In the genomic region with DNA sequence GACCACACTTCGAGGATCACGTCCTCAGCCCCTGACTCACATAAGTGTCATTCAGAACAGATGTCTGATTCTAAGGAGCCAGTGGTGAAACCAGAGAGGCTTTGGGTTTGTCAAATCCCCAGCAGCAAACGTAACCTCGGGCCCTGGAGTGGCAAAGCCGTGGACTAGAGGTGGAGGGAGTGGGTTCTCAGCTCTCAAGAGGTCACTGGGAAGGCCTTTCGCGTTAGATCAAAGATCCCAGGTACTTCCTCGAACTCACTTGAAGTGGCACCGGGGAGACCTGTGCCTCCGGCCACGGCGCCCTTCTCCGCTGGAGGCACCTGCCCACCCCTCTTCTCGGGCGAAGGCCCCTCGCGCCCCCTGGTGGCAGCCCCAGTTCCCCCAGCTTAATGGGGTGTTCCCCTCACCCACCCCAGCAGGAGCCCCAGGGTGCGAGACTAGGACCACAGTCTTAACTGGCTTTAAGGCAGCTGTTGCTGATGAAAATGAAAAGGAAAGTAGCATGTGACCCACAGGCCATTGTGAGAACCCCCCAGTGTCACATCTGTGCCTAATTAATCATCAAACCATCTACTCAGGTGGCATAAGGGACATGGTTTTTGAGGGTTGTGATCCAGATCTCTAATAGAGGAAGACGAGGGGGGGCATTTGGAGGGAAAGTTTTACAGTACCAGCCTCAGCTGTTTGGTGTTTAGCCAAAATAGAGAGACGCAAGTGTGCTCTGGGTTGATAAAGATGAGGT, we compare ENCODE assay signal across 8 cellular contexts. TPM values are rescaled to one million over a fixed set of nuclear protein-coding genes. Genes with fewer than 3 reads are reported as not detected.
A peak's percentile ranks its signal among the peaks of the same experiment; 100 is the strongest.
DNase-seq lines count a peak whose midpoint lies in the region; ATAC-seq and TF ChIP-seq lines count a peak whose summit lies in the region.

No MANE protein-coding gene starts in this region.

- peak; percentile 52 for ATAC-seq in GM18520 (IDR thresholded peaks at IDR 0.05; ENCODE audit: unreplicated experiment)
- ATAC-seq in HG03095 (IDR thresholded peaks at IDR 0.05; ENCODE audit: unreplicated experiment) = peak; percentile 61
- ATAC-seq in mucosa of descending colon = peak; percentile 91

- H3K27me3 Mint-ChIP-seq in endothelial cell (ENCODE audit: unreplicated experiment) = peaks cover 5% of the 10 kb centered on the region

- peaks cover 18% of the 10 kb centered on the region for H3K4me1 ChIP-seq in mucosa of descending colon (ENCODE audit: low read depth)

- TF ChIP-seq CTCF in endothelial cell (IDR thresholded peaks at IDR 0.05; ENCODE audit: unreplicated experiment) = peak; percentile 89
- peak; percentile 77 for TF ChIP-seq CTCF in mucosa of descending colon (IDR thresholded peaks at IDR 0.05)

- no peak overlapping the region for H3K4me3 ChIP-seq in mucosa of descending colon

- intact Hi-C loops in mucosa of descending colon (cut with DNase I, micrococcal nuclease) = no loop called here

- H3K36me3 Mint-ChIP-seq in endothelial cell (ENCODE audit: low read depth, unreplicated experiment) = no peaks in the 10 kb centered on the region

- H3K27ac Mint-ChIP-seq in endothelial cell (ENCODE audit: unreplicated experiment) = no peak overlapping the region

- no peaks in the 10 kb centered on the region for H3K9me3 ChIP-seq in mucosa of descending colon

- H3K36me3 ChIP-seq in mucosa of descending colon (ENCODE audit: low read depth) = no peaks in the 10 kb centered on the region

- H3K4me1 Mint-ChIP-seq in endothelial cell (ENCODE audit: unreplicated experiment) = peaks cover 5% of the 10 kb centered on the region

- no peaks in the 10 kb centered on the region for H3K9me3 Mint-ChIP-seq in endothelial cell (ENCODE audit: unreplicated experiment)

- no peak overlapping the region for H3K4me3 Mint-ChIP-seq in endothelial cell (ENCODE audit: unreplicated experiment)

- DNase-seq in ACHN (peak; percentile 67), NCI-H526 treated with DMSO at 0.1 percent for 48 hours (lab: John Stamatoyannopoulos, UW) (peak; percentile 68), endothelial cell (ENCODE audit: low spot score) (peak; percentile 85), mucosa of descending colon (peak; percentile 83 to 87 (median 86))
- DNase-seq in activated CD8-positive, alpha-beta memory T cell treated with anti-CD3 and anti-CD28 coated beads for 24 hours = peak; percentile 95
- DNase-seq in stimulated activated CD8-positive, alpha-beta memory T cell treated with anti-CD3 and anti-CD28 coated beads, Interleukin-4, amount 100 ng/mL, for 4 hours (ENCODE audit: low read depth in 2 of 2, low spot score in 1 of 2) = peak; percentile 59 to 80

- in situ Hi-C loops in ACHN (cut with HindIII; ENCODE audit: low pct_ligation_motif_present, low pct_unique_long_range_greater_than_20kb, low sequenced_read_pairs) = no loop called here

RNA-seq across cellular contexts. Expression of a gene that starts 0.7 kb away (rescaled TPM):
- not detected for total RNA-seq in endothelial cell (ENCODE audit: unreplicated experiment)
- total RNA-seq in mucosa of descending colon = under 1 TPM; 0.32 to 0.60 (median 0.41) TPM
